In the genomic region with DNA sequence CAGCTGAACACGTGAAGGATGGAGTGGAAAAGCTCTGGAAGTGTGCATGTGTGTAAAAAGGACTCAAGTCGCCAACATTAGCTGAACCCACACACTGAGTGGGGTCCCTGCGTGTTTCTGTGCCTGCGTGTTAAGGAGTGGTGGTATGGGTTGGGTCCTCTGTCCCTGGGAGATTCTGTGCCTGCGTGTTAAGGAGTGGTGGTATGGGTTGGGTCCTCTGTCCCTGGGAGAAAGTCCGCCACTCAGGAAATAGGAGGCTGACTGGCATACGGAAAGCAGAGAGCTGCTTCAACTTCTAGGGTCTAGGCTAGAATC, we compare ENCODE assay signal across 2 cellular contexts.
TF ChIP-seq lines count a peak whose summit lies in the region.

No MANE protein-coding gene starts in this region.

TF ChIP-seq in GM23338, 12 proteins besides CTCF, POLR2A, EP300 and RAD21:
- TF ChIP-seq, protein P1, sequence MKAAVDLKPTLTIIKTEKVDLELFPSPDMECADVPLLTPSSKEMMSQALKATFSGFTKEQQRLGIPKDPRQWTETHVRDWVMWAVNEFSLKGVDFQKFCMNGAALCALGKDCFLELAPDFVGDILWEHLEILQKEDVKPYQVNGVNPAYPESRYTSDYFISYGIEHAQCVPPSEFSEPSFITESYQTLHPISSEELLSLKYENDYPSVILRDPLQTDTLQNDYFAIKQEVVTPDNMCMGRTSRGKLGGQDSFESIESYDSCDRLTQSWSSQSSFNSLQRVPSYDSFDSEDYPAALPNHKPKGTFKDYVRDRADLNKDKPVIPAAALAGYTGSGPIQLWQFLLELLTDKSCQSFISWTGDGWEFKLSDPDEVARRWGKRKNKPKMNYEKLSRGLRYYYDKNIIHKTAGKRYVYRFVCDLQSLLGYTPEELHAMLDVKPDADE (IDR thresholded peaks at IDR 0.05), result no peak
- TF ChIP-seq CREB1 (CRISPR knock-in tag; IDR thresholded peaks at IDR 0.05; ENCODE audit: low read depth), result no peak
TF ChIP-seq in GM23338: peak in this region for 0.

TF ChIP-seq in endothelial cell of umbilical vein, 7 proteins besides CTCF, POLR2A, EP300 and RAD21:
- TF ChIP-seq EZH2 (IDR thresholded peaks at IDR 0.05; ENCODE audit: borderline replicate concordance, low read depth, low read length, severe bottlenecking), result no peak
- no peak for TF ChIP-seq FOS (IDR thresholded peaks at IDR 0.05; ENCODE audit: borderline replicate concordance, insufficient read depth, low read length)
- TF ChIP-seq MYC (IDR thresholded peaks at IDR 0.05; ENCODE audit: low read depth, low read length), result no peak
- TF ChIP-seq GATA2 (IDR thresholded peaks at IDR 0.05; ENCODE audit: insufficient read depth, insufficient read length, low read depth, low read length), result no peak
- TF ChIP-seq, protein P2, sequence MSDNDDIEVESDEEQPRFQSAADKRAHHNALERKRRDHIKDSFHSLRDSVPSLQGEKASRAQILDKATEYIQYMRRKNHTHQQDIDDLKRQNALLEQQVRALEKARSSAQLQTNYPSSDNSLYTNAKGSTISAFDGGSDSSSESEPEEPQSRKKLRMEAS (IDR thresholded peaks at IDR 0.05; ENCODE audit: insufficient read depth, insufficient read length), result no peak
- TF ChIP-seq POLR2AphosphoS5 (IDR thresholded peaks at IDR 0.05; ENCODE audit: insufficient read depth, low read depth, low read length), result no peak
- no peak for TF ChIP-seq JUN (IDR thresholded peaks at IDR 0.05; ENCODE audit: borderline replicate concordance, insufficient read depth, insufficient read length, low read depth)
